9 cellular contexts compared by ENCODE assay signal in the genomic region with DNA sequence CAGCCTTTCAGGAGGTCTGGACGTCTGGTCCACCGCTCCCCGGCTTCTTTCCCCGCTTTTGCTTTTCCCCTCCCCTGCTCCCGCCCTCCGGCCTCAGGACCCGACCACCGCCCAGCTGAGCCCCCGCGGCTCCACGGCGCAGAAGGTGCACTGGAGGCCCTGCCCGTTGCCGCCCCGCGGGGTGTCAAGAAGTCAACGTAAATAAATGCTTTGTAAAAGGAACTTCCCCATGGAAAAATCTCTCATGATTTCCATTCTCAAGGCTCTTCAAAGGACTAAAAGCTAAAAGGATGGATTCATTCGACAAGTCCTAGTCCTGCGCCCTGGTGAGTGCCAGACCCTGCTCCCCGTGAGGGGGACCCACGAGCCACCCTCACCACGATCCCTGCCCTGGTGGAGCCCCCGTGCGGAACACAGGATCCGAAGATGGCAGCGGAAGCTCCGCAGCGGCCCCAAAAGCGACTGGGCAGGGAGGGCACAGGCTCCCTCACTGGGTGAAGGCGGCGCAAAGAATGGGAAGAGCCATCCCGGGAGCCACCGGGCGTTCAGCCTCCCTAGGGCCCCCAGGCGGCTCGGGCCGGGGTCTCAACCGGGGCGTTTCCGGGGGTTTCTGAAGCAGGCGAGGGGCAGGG. TPM values are rescaled to one million over a fixed set of nuclear protein-coding genes. Genes with fewer than 3 reads are reported as not detected.
DNase-seq lines count a peak whose midpoint lies in the region; ATAC-seq and TF ChIP-seq lines count a peak whose summit lies in the region.
"Not testable (repeated sequence)": the region's sequence is repeated elsewhere in the genome, so short reads cannot be mapped to it uniquely, and the experiment has no call there.
"Had no signal": no experiment of that assay in that cellular context is flagged by ENCODE, and none has a peak within 500 bp of the region (broad histone marks: within the 10 kb centered on the region; RNA-seq: fewer than 3 reads in every experiment).

No MANE protein-coding gene starts in this region.

- H3K4me3 ChIP-seq in Panc1 (ENCODE audit: low read depth in 2 of 2, low read length in 2 of 2) (peak overlapping the region; percentile 35 to 39), brain microvascular endothelial cell (ENCODE audit: low read depth, low read length) (peak overlapping the region; percentile 49), mesenchymal stem cell (ENCODE audit: insufficient read depth in 1 of 2, low read depth in 1 of 2, low read length in 2 of 2) (peak overlapping the region; percentile 42 to 68), upper lobe of right lung (peak overlapping the region; percentile 45)

- TF ChIP-seq CTCF in Panc1 (IDR thresholded peaks at IDR 0.05): peak; percentile 26; the same call in 1 of the 2 replicates
- not testable (repeated sequence) for TF ChIP-seq CTCF in brain microvascular endothelial cell (IDR thresholded peaks at IDR 0.05; ENCODE audit: low read depth, low read length, missing control alignments); upper lobe of right lung (IDR thresholded peaks at IDR 0.05)

- H3K36me3 ChIP-seq in Panc1 (ENCODE audit: control insufficient read depth, insufficient read depth, low read length); brain microvascular endothelial cell (replicated peaks); mesenchymal stem cell (ENCODE audit: control insufficient read depth in 1 of 2, insufficient read depth in 2 of 2, low read depth in 1 of 2, low read length in 2 of 2); upper lobe of right lung: not testable (repeated sequence)

- not testable (repeated sequence) for H3K23ac ChIP-seq in mesenchymal stem cell (ENCODE audit: low read length in 2 of 2)

- not testable (repeated sequence) for H3K27ac Mint-ChIP-seq in activated CD8-positive, alpha-beta memory T cell treated with anti-CD3 and anti-CD28 coated beads, Interleukin-2, amount 10 ng/mL, durations not matched to agents 7 days and 5 days

- H2AFZ ChIP-seq in mesenchymal stem cell (ENCODE audit: low read depth, low read length): not testable (repeated sequence)

- not testable (repeated sequence) for H2BK120ac ChIP-seq in mesenchymal stem cell (ENCODE audit: low read depth, low read length)

- peak overlapping the region; percentile 58 for H3K4me2 ChIP-seq in mesenchymal stem cell (ENCODE audit: low read length, poor library complexity, severe bottlenecking)

- ATAC-seq in Panc1; activated CD8-positive, alpha-beta memory T cell treated with anti-CD3 and anti-CD28 coated beads, Interleukin-2, amount 10 ng/mL, durations not matched to agents 7 days and 5 days; sciatic nerve; upper lobe of right lung: not testable (repeated sequence)

- peak overlapping the region; percentile 75 for H3K4me3 Mint-ChIP-seq in activated CD8-positive, alpha-beta memory T cell treated with anti-CD3 and anti-CD28 coated beads, Interleukin-2, amount 10 ng/mL, durations not matched to agents 7 days and 5 days

- in situ Hi-C loops in G401 (cut with HindIII; ENCODE audit: low sequenced_read_pairs); Panc1 (cut with HindIII; ENCODE audit: low pct_unique_long_range_greater_than_20kb, low sequenced_read_pairs); brain microvascular endothelial cell (cut with HindIII; ENCODE audit: low pct_ligation_motif_present, low sequenced_read_pairs): not testable (repeated sequence)

- H4K91ac ChIP-seq in mesenchymal stem cell (ENCODE audit: low read length): not testable (repeated sequence)

- not testable (repeated sequence) for H3K4me1 Mint-ChIP-seq in activated CD8-positive, alpha-beta memory T cell treated with anti-CD3 and anti-CD28 coated beads, Interleukin-2, amount 10 ng/mL, durations not matched to agents 7 days and 5 days

- H4K8ac ChIP-seq in mesenchymal stem cell (ENCODE audit: low read length): not testable (repeated sequence)

- intact Hi-C loops in Panc1 (cut with micrococcal nuclease; ENCODE audit: unreplicated experiment); sciatic nerve (cut with DNase I); upper lobe of right lung (cut with DNase I): not testable (repeated sequence)

- WGBS in mesenchymal stem cell: 0% methylated on average over 4 of the region's 41 CpGs

- not testable (repeated sequence) for H3K27me3 ChIP-seq in Panc1 (ENCODE audit: control insufficient read depth, insufficient read depth, low read length); brain microvascular endothelial cell (replicated peaks); mesenchymal stem cell (ENCODE audit: control insufficient read depth in 1 of 2, insufficient read depth in 1 of 2, low read length in 2 of 2); upper lobe of right lung

- not testable (repeated sequence) for H3K18ac ChIP-seq in mesenchymal stem cell (ENCODE audit: low read depth in 1 of 2, low read length in 2 of 2)

- not testable (repeated sequence) for H3K27me3 Mint-ChIP-seq in activated CD8-positive, alpha-beta memory T cell treated with anti-CD3 and anti-CD28 coated beads, Interleukin-2, amount 10 ng/mL, durations not matched to agents 7 days and 5 days

- CTCF ChIA-PET in Panc1 (lab: Charles Lee); activated CD8-positive, alpha-beta memory T cell treated with anti-CD3 and anti-CD28 coated beads, Interleukin-2, amount 10 ng/mL, durations not matched to agents 7 days and 5 days (lab: Charles Lee): not testable (repeated sequence)

- POLR2A ChIA-PET in Panc1 (lab: Charles Lee): not testable (repeated sequence)

- H2BK15ac ChIP-seq in mesenchymal stem cell (ENCODE audit: low read depth, poor library complexity, severe bottlenecking): not testable (repeated sequence)

- H3K79me1 ChIP-seq in mesenchymal stem cell (replicated peaks; ENCODE audit: low read length, poor library complexity, severe bottlenecking): not testable (repeated sequence)

- not testable (repeated sequence) for BruUV-seq in Panc1 (replicated peaks; lab: Mats Ljungman, UMichigan)

- H3K4ac ChIP-seq in mesenchymal stem cell (ENCODE audit: low read depth in 1 of 2, low read length in 2 of 2): not testable (repeated sequence)

- not testable (repeated sequence) for H2AK5ac ChIP-seq in mesenchymal stem cell (ENCODE audit: low read length, severe bottlenecking)

- not testable (repeated sequence) for H3K36me3 Mint-ChIP-seq in activated CD8-positive, alpha-beta memory T cell treated with anti-CD3 and anti-CD28 coated beads, Interleukin-2, amount 10 ng/mL, durations not matched to agents 7 days and 5 days

- not testable (repeated sequence) for H3K9me3 Mint-ChIP-seq in activated CD8-positive, alpha-beta memory T cell treated with anti-CD3 and anti-CD28 coated beads, Interleukin-2, amount 10 ng/mL, durations not matched to agents 7 days and 5 days (ENCODE audit: low read depth)

- H2BK12ac ChIP-seq in mesenchymal stem cell (ENCODE audit: low read length in 2 of 2): not testable (repeated sequence)

- H3K27ac ChIP-seq in Panc1 (ENCODE audit: low read length); brain microvascular endothelial cell; mesenchymal stem cell (ENCODE audit: low read length, poor library complexity, severe bottlenecking): not testable (repeated sequence)
- H3K27ac ChIP-seq in upper lobe of right lung: peak overlapping the region; percentile 42

- peak overlapping the region; percentile 45 for H3K9ac ChIP-seq in mesenchymal stem cell (ENCODE audit: low read length)

- not testable (repeated sequence) for H3K9me3 ChIP-seq in Panc1 (ENCODE audit: control insufficient read depth, insufficient read depth, low read depth, low read length); mesenchymal stem cell (ENCODE audit: control insufficient read depth, low read length); upper lobe of right lung

- not testable (repeated sequence) for H3K4me1 ChIP-seq in Panc1 (ENCODE audit: control insufficient read depth, insufficient read depth, low read length); mesenchymal stem cell (ENCODE audit: control insufficient read depth, insufficient read depth, low read depth, low read length); upper lobe of right lung

- peak; percentile 7 for DNase-seq in G401 (ENCODE audit: low spot score)
- DNase-seq in Panc1 (ENCODE audit: low read depth, low spot score); activated CD8-positive, alpha-beta memory T cell treated with anti-CD3 and anti-CD28 coated beads, Interleukin-2, amount 10 ng/mL, durations not matched to agents 7 days and 5 days: not testable (repeated sequence)
- DNase-seq in brain microvascular endothelial cell: peak; percentile 22
- peak; percentile 10 for DNase-seq in foreskin melanocyte
- DNase-seq in mesenchymal stem cell: peak; percentile 25
- peak; percentile 21 for DNase-seq in sciatic nerve (ENCODE audit: low spot score)
- DNase-seq in upper lobe of right lung: peak; percentile 69

- H2BK5ac ChIP-seq in mesenchymal stem cell (ENCODE audit: low read depth, low read length, poor library complexity, severe bottlenecking): not testable (repeated sequence)

- not testable (repeated sequence) for H3K14ac ChIP-seq in mesenchymal stem cell (ENCODE audit: low read length in 2 of 2)

RNA-seq across cellular contexts. Expression of a gene that starts 45.1 kb away (rescaled TPM):
- total RNA-seq in G401 (2014; rRNA removed; shearing (Covaris generic)): not detected in 2 replicates
- total RNA-seq in Panc1 (2021; ENCODE audit: unreplicated experiment) (not detected), sciatic nerve (not detected), upper lobe of right lung (not detected)
- 2.8 TPM for polyA plus RNA-seq in Panc1 (2012; ENCODE audit: insufficient read length)
- total RNA-seq in activated CD8-positive, alpha-beta memory T cell treated with anti-CD3 and anti-CD28 coated beads, Interleukin-2, amount 10 ng/mL, durations not matched to agents 7 days and 5 days: not detected
- not detected for polyA plus RNA-seq in mesenchymal stem cell (2013, experiment 1 of 2)
- not detected for polyA plus RNA-seq in mesenchymal stem cell (2013, experiment 2 of 2)
- total RNA-seq: pulmonary artery endothelial cell had no signal
